ENCODE assay signal across 9 cellular contexts in the genomic region with DNA sequence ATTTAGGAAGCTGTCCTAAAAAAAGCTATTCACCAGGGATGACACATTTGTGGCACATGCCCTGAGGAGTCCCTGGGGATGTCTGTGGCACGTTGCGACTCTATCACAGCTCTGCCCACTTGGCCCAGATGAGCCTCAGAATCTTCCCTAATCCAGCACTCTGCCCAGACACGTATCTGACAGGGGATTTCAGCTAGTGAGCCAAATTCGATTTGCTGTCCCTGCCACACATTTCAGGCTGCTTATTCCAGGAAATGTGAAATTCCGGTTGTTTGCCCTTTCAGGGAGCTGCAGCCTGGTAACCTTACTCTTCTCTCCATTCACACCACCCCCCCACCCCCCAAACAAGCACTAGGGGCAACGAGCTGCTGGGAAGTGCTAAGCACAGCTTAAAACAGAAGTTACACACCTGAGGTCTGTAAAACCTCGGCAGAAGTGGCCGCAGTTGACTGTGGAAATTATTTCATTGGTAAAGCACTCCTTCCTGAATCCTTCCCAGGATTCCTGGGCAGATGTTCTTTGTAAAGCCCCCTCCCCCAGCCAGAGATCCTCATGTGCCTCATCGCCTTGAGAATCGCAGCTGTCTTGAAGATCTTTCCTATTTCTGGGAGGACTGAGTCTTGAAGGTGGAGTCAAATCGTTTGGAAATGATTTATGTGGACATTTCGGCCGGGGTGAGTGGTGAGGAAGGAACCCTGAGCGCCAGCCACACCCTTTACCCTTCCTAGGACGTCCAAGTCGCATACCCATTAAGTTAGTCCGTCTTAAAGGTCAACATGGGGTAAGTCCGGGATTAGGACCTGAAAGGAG.
A peak's percentile ranks its signal among the peaks of the same experiment; 100 is the strongest.
DNase-seq lines count a peak whose midpoint lies in the region; ATAC-seq and TF ChIP-seq lines count a peak whose summit lies in the region.
"Had no signal": no experiment of that assay in that cellular context is flagged by ENCODE, and none has a peak within 500 bp of the region (broad histone marks: within the 10 kb centered on the region; RNA-seq: fewer than 3 reads in every experiment).

No MANE protein-coding gene starts in this region.

- no peaks in the 10 kb centered on the region for H4K20me1 ChIP-seq in GM23248 (ENCODE audit: insufficient read depth)

- POLR2A ChIA-PET in RWPE1 (lab: Yijun Ruan, JAX; ENCODE audit: low non-redundant PET) = interaction anchor here (0.6 kb wide), 1 partner anchor 113 kb away, joined by 4 read pairs; no protein-coding TSS in a partner anchor

- intact Hi-C loops in stomach (cut with DNase I; ENCODE audit: low total_unique reads) = loop anchor here (10.0 kb wide), 1 partner anchor 77 kb away; no protein-coding TSS in a partner anchor

- WGBS in GM23248 (ENCODE audit: low coverage in 1 of 2, low lambda C conversion rate in 2 of 2, missing lambda C conversion rate in 2 of 2), 2 experiments = 7 to 9% methylated on average over 18 of the region's 18 CpGs
- WGBS in gastroesophageal sphincter (ENCODE audit: low coverage in 1 of 2), 2 donors = 10 to 16% methylated on average over 2 to 7 of the region's 18 CpGs
- 40 to 46% (median 45%) methylated on average over 17 to 18 of the region's 18 CpGs for WGBS in stomach, 5 donors

- no peaks in the 10 kb centered on the region for H3K9me2 ChIP-seq in GM23248 (ENCODE audit: insufficient read depth)

- TF ChIP-seq CTCF in RWPE1 (conservative IDR thresholded peaks at IDR 0.05; ENCODE audit: low read depth) = no peak
- TF ChIP-seq CTCF in gastroesophageal sphincter (IDR thresholded peaks at IDR 0.05) = no peak
- TF ChIP-seq CTCF in stomach (IDR thresholded peaks at IDR 0.05) = no peak

- no peaks in the 10 kb centered on the region for H3K27me3 ChIP-seq in GM23248 (replicated peaks; ENCODE audit: insufficient read depth)
- no peaks in the 10 kb centered on the region for H3K27me3 ChIP-seq in gastroesophageal sphincter
- no peaks in the 10 kb centered on the region for H3K27me3 ChIP-seq in stomach

- H2AFZ ChIP-seq in GM23248 = peak overlapping the region; percentile 51

- TF ChIP-seq EP300 in gastroesophageal sphincter (IDR thresholded peaks at IDR 0.05) (no peak), stomach (IDR thresholded peaks at IDR 0.05) (no peak)

- H3K36me3 ChIP-seq in GM23248 (ENCODE audit: low read depth) (no peaks in the 10 kb centered on the region), gastroesophageal sphincter (no peaks in the 10 kb centered on the region), stomach (no peaks in the 10 kb centered on the region)

- H3K27ac ChIP-seq in GM23248 (peak overlapping the region; percentile 57), RWPE1 (peak overlapping the region; percentile 97), gastroesophageal sphincter (peak overlapping the region; percentile 36 to 76 (median 70)), stomach (peak overlapping the region in 4 of 5 donors; percentile 56 to 74 (median 69))

- CTCF ChIA-PET in RWPE1 (lab: Yijun Ruan, JAX) = interaction anchor here (0.6 to 0.7 kb wide), 2 partner anchors 83 to 148 kb away, joined by 3 to 7 read pairs; no protein-coding TSS in a partner anchor

- peak; percentile 47 for ATAC-seq in gastroesophageal sphincter

- peaks cover 24% of the 10 kb centered on the region for H3K4me1 ChIP-seq in GM23248 (ENCODE audit: insufficient read depth)
- H3K4me1 ChIP-seq in gastroesophageal sphincter = peaks cover 0 to 39% (median 14%) of the 10 kb centered on the region in 3 donors
- H3K4me1 ChIP-seq in stomach = peaks cover 4 to 31% (median 8%) of the 10 kb centered on the region in 4 donors

- H3K4me3 ChIP-seq in GM23248 = peak overlapping the region; percentile 25
- H3K4me3 ChIP-seq in gastroesophageal sphincter = peak overlapping the region in 1 of 2 donors; percentile 5
- no peak overlapping the region for H3K4me3 ChIP-seq in stomach

- H3K4me2 ChIP-seq in GM23248 (ENCODE audit: unreplicated experiment) = peak overlapping the region; percentile 74

- no peaks in the 10 kb centered on the region for H3K79me2 ChIP-seq in GM23248 (ENCODE audit: insufficient read depth)

- DNase-seq in GM23248 (peak; percentile 44), RWPE1 (ENCODE audit: low spot score) (peak; percentile 45), stomach (no peak), NCI-H1417 (lab: John Stamatoyannopoulos, UW) (no peak), RKO (ENCODE audit: low spot score) (no peak), SKM-1 (lab: John Stamatoyannopoulos, UW; ENCODE audit: unreplicated experiment) (no peak), activated gamma-delta T cell treated with Interleukin-2 at 50 U/mL for 16 hours (no peak)
- DNase-seq: NCI-H1436 had no signal

- in situ Hi-C loops in GM23248 (cut with MboI) = no loop called here

- peaks cover 21% of the 10 kb centered on the region; the same call in 1 of the 2 replicates for H3F3A ChIP-seq in GM23248 (ENCODE audit: insufficient read depth)

- H3K9ac ChIP-seq in GM23248 = peak overlapping the region; percentile 48

- H3K9me3 ChIP-seq in GM23248 (ENCODE audit: low read depth) (no peaks in the 10 kb centered on the region), gastroesophageal sphincter (no peaks in the 10 kb centered on the region), stomach (no peaks in the 10 kb centered on the region)

- TF ChIP-seq POLR2A in gastroesophageal sphincter (IDR thresholded peaks at IDR 0.05) (peak in 1 of 2 donors; percentile 18), stomach (IDR thresholded peaks at IDR 0.05) (no peak)

Comparison
In these comparisons a context has a peak if more than half of its experiments do, and no peak if none do; other contexts are left out.
1. DNase-seq: peak in GM23248 (single experiment) and RWPE1 (single experiment); none in stomach (single experiment), NCI-H1417 (0 of 3), RKO (single experiment), SKM-1 (single experiment) and activated gamma-delta T cell treated with Interleukin-2 at 50 U/mL for 16 hours (single experiment).
2. Peak in every context shown above with its lines, with median percentiles within 50 percentile points of each other: H3K27ac ChIP-seq.